In the genomic region with DNA sequence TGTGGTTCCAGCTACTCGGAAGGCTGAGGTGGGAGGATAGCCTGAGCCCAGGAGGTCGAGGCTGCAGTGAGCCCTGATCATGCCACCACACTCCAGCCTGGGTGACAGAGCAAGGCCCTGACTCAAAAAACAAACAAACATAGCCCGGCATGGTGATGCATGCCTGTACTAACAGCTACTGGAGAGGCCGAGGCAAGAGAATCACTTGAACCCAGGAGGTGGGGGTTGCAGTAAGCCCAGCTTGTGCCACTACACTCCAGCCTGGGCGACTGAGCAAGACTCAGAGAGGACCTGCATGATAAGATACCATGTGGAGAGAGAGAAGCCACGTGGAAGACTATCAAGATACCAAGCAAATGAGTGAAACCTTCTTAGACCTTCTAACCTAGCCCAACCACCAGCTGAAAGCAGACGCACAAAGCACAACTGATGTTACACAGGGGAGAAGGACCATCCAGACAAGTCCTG, we compare ENCODE assay signal across 16 cellular contexts. TPM values are rescaled to one million over a fixed set of nuclear protein-coding genes. Genes with fewer than 3 reads are reported as not detected.
DNase-seq lines count a peak whose midpoint lies in the region; ATAC-seq, FAIRE-seq and TF ChIP-seq lines count a peak whose summit lies in the region.
"Had no signal": no experiment of that assay in that cellular context is flagged by ENCODE, and none has a peak within 500 bp of the region (broad histone marks: within the 10 kb centered on the region; RNA-seq: fewer than 3 reads in every experiment).

No MANE protein-coding gene starts in this region.

- H3K27me3 ChIP-seq in DND-41 (ENCODE audit: insufficient read depth, low read length, poor library complexity), result no peaks in the 10 kb centered on the region
- H3K27me3 ChIP-seq in MG63, result no peaks in the 10 kb centered on the region
- H3K27me3 ChIP-seq in K562 (ENCODE audit: control insufficient read depth in 2 of 2, insufficient read depth in 2 of 2, low read length in 2 of 2), result no peaks in the 10 kb centered on the region
- H3K27me3 ChIP-seq in left lung, result no peaks in the 10 kb centered on the region
- H3K27me3 ChIP-seq in Karpas-422 (ENCODE audit: low read length), result no peaks in the 10 kb centered on the region
- H3K27me3 ChIP-seq: BE2C, right lobe of liver had no signal

- H3K36me3 ChIP-seq in DND-41 (ENCODE audit: insufficient read depth, low read length) (peaks cover 6% of the 10 kb centered on the region; the same call in 1 of the 2 replicates), MG63 (no peaks in the 10 kb centered on the region), K562 (ENCODE audit: control insufficient read depth, insufficient read depth, low read length) (no peaks in the 10 kb centered on the region), left lung (no peaks in the 10 kb centered on the region), Karpas-422 (ENCODE audit: insufficient read depth, low read length) (no peaks in the 10 kb centered on the region)
- H3K36me3 ChIP-seq: BE2C, right lobe of liver had no signal

- H3K4me2 ChIP-seq in DND-41 (ENCODE audit: insufficient read depth, low read length) (peak overlapping the region; percentile 37), K562 (ENCODE audit: insufficient read depth, low read length) (peak overlapping the region; percentile 43), Karpas-422 (ENCODE audit: low read depth, low read length, poor library complexity, severe bottlenecking) (no peak overlapping the region)

- H3K27ac ChIP-seq in DND-41 (ENCODE audit: low read length) (peak overlapping the region; percentile 60), K562 (ENCODE audit: extremely low read depth, low read depth, low read length) (peak overlapping the region; percentile 50; the same call in 2 of the 3 replicates), left lung (peak overlapping the region in 1 of 2 donors; percentile 1), Karpas-422 (ENCODE audit: low read length) (no peak overlapping the region)
- H3K27ac ChIP-seq: right lobe of liver had no signal

- ATAC-seq in DND-41 (ENCODE audit: insufficient read depth, low read depth), result no peak
- peak; percentile 56 for ATAC-seq in K562
- ATAC-seq in left lung, result peak; percentile 54
- ATAC-seq in GM21515 (IDR thresholded peaks at IDR 0.05; ENCODE audit: unreplicated experiment), result no peak
- no peak for ATAC-seq in activated T-cell treated with anti-CD3 and anti-CD28 coated beads, Interleukin-2, amount 50 U/mL, for 72 hours (replicated peaks in 1 of 2)

- WGBS in K562 (ENCODE audit: insufficient coverage, low coverage, missing lambda C conversion rate), result 7% methylated on average over 7 of the region's 7 CpGs

- POLR2A ChIA-PET in K562 (lab: Yijun Ruan, JAX), result interaction anchor here (0.6 to 1.9 kb wide), 5 partner anchors 8 to 589 kb away, joined by 3 to 7 read pairs (median 4); no protein-coding TSS in a partner anchor

- H3K79me2 ChIP-seq in DND-41 (ENCODE audit: insufficient read depth, low read length) (peaks cover 89% of the 10 kb centered on the region), K562 (ENCODE audit: control insufficient read depth, insufficient read depth, low read length) (peaks cover 88% of the 10 kb centered on the region), Karpas-422 (ENCODE audit: low read length) (peaks cover 94% of the 10 kb centered on the region)

- H2AFZ ChIP-seq in DND-41 (ENCODE audit: low read depth, low read length) (no peak overlapping the region), K562 (ENCODE audit: low read depth, low read length) (peak overlapping the region; percentile 60), Karpas-422 (ENCODE audit: low read length) (no peak overlapping the region)

- TF ChIP-seq CTCF in DND-41 (IDR thresholded peaks at IDR 0.05; ENCODE audit: borderline replicate concordance, extremely low read depth, low read length, poor library complexity, severe bottlenecking) (no peak), K562 (IDR thresholded peaks at IDR 0.05 in 2 of 3, conservative IDR thresholded peaks at IDR 0.05 in 1 of 3; ENCODE audit: insufficient read depth in 2 of 3, low read depth in 1 of 3, low read length in 3 of 3) (no peak), left lung (IDR thresholded peaks at IDR 0.05) (no peak)

- TF ChIP-seq RAD21 in K562 (CRISPR knock-in tag; conservative IDR thresholded peaks at IDR 0.05 in 1 of 2, IDR thresholded peaks at IDR 0.05 in 1 of 2), result no peak

- H4K20me1 ChIP-seq in DND-41 (ENCODE audit: insufficient read depth, low read length) (no peaks in the 10 kb centered on the region), K562 (replicated peaks; ENCODE audit: control insufficient read depth, insufficient read depth, low read length) (no peaks in the 10 kb centered on the region), Karpas-422 (ENCODE audit: insufficient read depth, low read depth, low read length) (peaks cover 6% of the 10 kb centered on the region; the same call in 1 of the 2 replicates)

- H3K9me3 ChIP-seq in DND-41 (ENCODE audit: insufficient read depth, low read length, severe bottlenecking) (no peaks in the 10 kb centered on the region), MG63 (no peaks in the 10 kb centered on the region), K562 (replicated peaks; ENCODE audit: control insufficient read depth, insufficient read depth, low read depth, low read length) (no peaks in the 10 kb centered on the region), left lung (no peaks in the 10 kb centered on the region), Karpas-422 (ENCODE audit: low read length) (no peaks in the 10 kb centered on the region)
- H3K9me3 ChIP-seq: BE2C, right lobe of liver had no signal

- no peak for TF ChIP-seq POLR2A in K562 (conservative IDR thresholded peaks at IDR 0.05)

- no peaks in the 10 kb centered on the region for H3K9me1 ChIP-seq in K562 (ENCODE audit: control insufficient read depth, insufficient read depth, low read length)

- in situ Hi-C loops in K562 (cut with MboI), result no loop called here

- H3K9me3 Mint-ChIP-seq in activated T-cell treated with anti-CD3 and anti-CD28 coated beads, Interleukin-2, amount 50 U/mL, for 72 hours, result no peaks in the 10 kb centered on the region
- H3K9me3 Mint-ChIP-seq: activated CD4-positive, alpha-beta memory T cell treated with anti-CD3 and anti-CD28 coated beads for 36 hours had no signal

- H3K4me3 Mint-ChIP-seq in activated T-cell treated with anti-CD3 and anti-CD28 coated beads, Interleukin-2, amount 50 U/mL, for 72 hours, result no peak overlapping the region
- H3K4me3 Mint-ChIP-seq: activated CD4-positive, alpha-beta memory T cell treated with anti-CD3 and anti-CD28 coated beads for 36 hours had no signal

- peaks cover 94% of the 10 kb centered on the region for H3K4me1 ChIP-seq in DND-41 (ENCODE audit: insufficient read depth, low read length)
- peaks cover 25 to 52% of the 10 kb centered on the region in 2 experiments for H3K4me1 ChIP-seq in K562 (replicated peaks in 1 of 2; ENCODE audit: control insufficient read depth in 2 of 2, insufficient read depth in 2 of 2, low read length in 2 of 2)
- peaks cover 30 to 65% of the 10 kb centered on the region in 2 donors for H3K4me1 ChIP-seq in left lung
- H3K4me1 ChIP-seq in Karpas-422 (ENCODE audit: low read length), result peaks cover 45% of the 10 kb centered on the region
- H3K4me1 ChIP-seq: BE2C had no signal

- CTCF ChIA-PET in K562 (lab: Yijun Ruan, JAX; ENCODE audit: low intra/inter-chr PET ratio), result no interaction called here

- TF ChIP-seq EP300 in K562 (IDR thresholded peaks at IDR 0.05; ENCODE audit: low read length), result no peak

- H3K36me3 Mint-ChIP-seq in activated T-cell treated with anti-CD3 and anti-CD28 coated beads, Interleukin-2, amount 50 U/mL, for 72 hours (ENCODE audit: insufficient read depth in 2 of 2), result peaks cover 0 to 3% of the 10 kb centered on the region in 2 donors
- H3K36me3 Mint-ChIP-seq: activated CD4-positive, alpha-beta memory T cell treated with anti-CD3 and anti-CD28 coated beads for 36 hours had no signal

- intact Hi-C loops in K562 (cut with micrococcal nuclease), result loop anchor here (5.0 kb wide), 1 partner anchor 35 kb away; a partner anchor contains a TSS
- intact Hi-C loops in left lung (cut with DNase I), result no loop called here

- H3K4me1 Mint-ChIP-seq in activated T-cell treated with anti-CD3 and anti-CD28 coated beads, Interleukin-2, amount 50 U/mL, for 72 hours (ENCODE audit: low read depth), result peaks cover 86% of the 10 kb centered on the region

- H3K9me2 ChIP-seq in Karpas-422 (replicated peaks; ENCODE audit: insufficient read depth, low read length), result no peaks in the 10 kb centered on the region

- BruUV-seq in K562 (replicated peaks; lab: Mats Ljungman, UMichigan), result no TSS peak

- FAIRE-seq in K562 (lab: Jason Lieb, UNC), result peak; percentile 58
- FAIRE-seq: colon had no signal

- no peak overlapping the region for H3K27ac Mint-ChIP-seq in activated T-cell treated with anti-CD3 and anti-CD28 coated beads, Interleukin-2, amount 50 U/mL, for 72 hours
- H3K27ac Mint-ChIP-seq: activated CD4-positive, alpha-beta memory T cell treated with anti-CD3 and anti-CD28 coated beads for 36 hours had no signal

- H3K27me3 Mint-ChIP-seq in activated T-cell treated with anti-CD3 and anti-CD28 coated beads, Interleukin-2, amount 50 U/mL, for 72 hours (ENCODE audit: low read depth), result no peaks in the 10 kb centered on the region
- H3K27me3 Mint-ChIP-seq: activated CD4-positive, alpha-beta memory T cell treated with anti-CD3 and anti-CD28 coated beads for 36 hours had no signal

- H3K4me3 ChIP-seq in DND-41 (ENCODE audit: low read depth in 1 of 2, low read length in 2 of 2) (no peak overlapping the region), MG63 (no peak overlapping the region), K562 (no peak overlapping the region), left lung (no peak overlapping the region), Karpas-422 (ENCODE audit: low read length) (no peak overlapping the region)
- H3K4me3 ChIP-seq: right lobe of liver had no signal

- peak overlapping the region; percentile 3 for H3K9ac ChIP-seq in DND-41 (ENCODE audit: low read depth, low read length)
- H3K9ac ChIP-seq in K562 (ENCODE audit: insufficient read depth in 1 of 2, low read depth in 2 of 2, low read length in 2 of 2), result peak overlapping the region; percentile 29 to 74
- H3K9ac ChIP-seq in Karpas-422 (ENCODE audit: low read length), result no peak overlapping the region

- DNase-seq in DND-41 (no peak), MG63 (peak; percentile 70), K562 (ENCODE audit: extremely low read depth in 1 of 4, low spot score in 3 of 4) (peak in 2 of 4 experiments; percentile 34 to 66), left lung (peak in 1 of 2 donors; percentile 48), Karpas-422 (no peak)
- no peak for DNase-seq in activated T-cell treated with anti-CD3 and anti-CD28 coated beads, Interleukin-2, amount 50 U/mL, for 72 hours
- DNase-seq in activated T-cell treated with anti-CD3 and anti-CD28 coated beads, Interleukin-2, amount 50 U/mL, for 48 hours, result no peak
- DNase-seq: activated CD4-positive, alpha-beta memory T cell treated with anti-CD3 and anti-CD28 coated beads for 36 hours; activated naive CD4-positive, alpha-beta T cell; BE2C; GF-D8; islet precursor cell; NCI-H1694 treated with DMSO at 0.1 percent for 48 hours had no signal

RNA-seq across cellular contexts. Expression of a gene that starts 36.1 kb away (rescaled TPM):
- 17.0 and 17.7 TPM in 2 replicates for total RNA-seq in MG63 (2014; rRNA removed; shearing (Covaris generic); ENCODE audit: low replicate concordance)
- 101 and 115 TPM in 2 replicates for total RNA-seq in K562 (2011; cell fraction: chromatin; rRNA removed; ENCODE audit: low replicate concordance)
- total RNA-seq in K562 (2011; cell fraction: nucleolus; rRNA removed), result 57.9 and 61.2 TPM in 2 replicates
- total RNA-seq in K562 (2011; cell fraction: nucleoplasm; rRNA removed), result 63.4 and 66.6 TPM in 2 replicates
- 20.4 and 21.0 TPM in 2 replicates for total RNA-seq in K562 (2014; rRNA removed)
- 10.1 and 13.4 TPM in 2 replicates for total RNA-seq in K562 (2014; rRNA removed; fragmentation: Illumina TruSeq; extraction: Trizol)
- total RNA-seq in K562 (2015; rRNA removed; fragmentation: Illumina TruSeq; extraction: Trizol), result 13.0 and 13.1 TPM in 2 replicates
- total RNA-seq in K562 (2021), result 24.5 and 27.9 TPM in 2 replicates
- polyA plus RNA-seq in K562 (2011; rRNA removed), result 6.6 and 9.8 TPM in 2 replicates
- polyA plus RNA-seq in K562 (2011; cell fraction: cytosol; rRNA removed), result 8.8 and 11.9 TPM in 2 replicates
- 19.4 and 22.2 TPM in 2 replicates for polyA plus RNA-seq in K562 (2011; cell fraction: nucleus; rRNA removed)
- 16.0 and 22.2 TPM in 2 replicates for polyA plus RNA-seq in K562 (2012)
- polyA plus RNA-seq in K562 (2014; fragmentation: Illumina TruSeq; extraction: Trizol), result 12.5 and 13.0 TPM in 2 replicates
- polyA plus RNA-seq in K562 (2014; fragmentation: Nextera tagmentation; extraction: Ambion mirVana), result under 1 TPM; 0.15 to 0.39 TPM
- 8.9 and 9.9 TPM in 2 replicates for polyA plus RNA-seq in K562 (2014; rRNA removed)
- 26.5 and 28.3 TPM in 2 replicates for polyA minus RNA-seq in K562 (2011; rRNA and poly(A)+ RNA removed)
- polyA minus RNA-seq in K562 (2011; cell fraction: cytosol; rRNA and poly(A)+ RNA removed), result 20.2 and 25.0 TPM in 2 replicates
- polyA minus RNA-seq in K562 (2011; cell fraction: nucleus; rRNA and poly(A)+ RNA removed), result 28.8 and 48.7 TPM in 2 replicates
- 10 to 100 TPM; 27.2 to 28.2 TPM for total RNA-seq in left lung
- total RNA-seq in Karpas-422 (2014; rRNA removed; shearing (Covaris generic); ENCODE audit: low replicate concordance), result 26.2 and 30.3 TPM in 2 replicates
- 10 to 100 TPM; 32.2 to 35.2 TPM for total RNA-seq in activated T-cell treated with anti-CD3 and anti-CD28 coated beads, Interleukin-2, amount 50 U/mL, for 72 hours

RNA-seq across cellular contexts. Expression of a gene that starts 59.3 kb away (rescaled TPM):
- 4.0 and 4.5 TPM in 2 replicates for total RNA-seq in MG63 (2014; rRNA removed; shearing (Covaris generic); ENCODE audit: low replicate concordance)
- total RNA-seq in K562 (2011; cell fraction: chromatin; rRNA removed; ENCODE audit: low replicate concordance), result 7.3 and 8.5 TPM in 2 replicates
- 6.8 and 8.2 TPM in 2 replicates for total RNA-seq in K562 (2011; cell fraction: nucleolus; rRNA removed)
- total RNA-seq in K562 (2011; cell fraction: nucleoplasm; rRNA removed), result 6.0 and 6.3 TPM in 2 replicates
- 4.1 and 4.3 TPM in 2 replicates for total RNA-seq in K562 (2014; rRNA removed)
- total RNA-seq in K562 (2014; rRNA removed; fragmentation: Illumina TruSeq; extraction: Trizol), result 5.6 and 6.0 TPM in 2 replicates
- total RNA-seq in K562 (2015; rRNA removed; fragmentation: Illumina TruSeq; extraction: Trizol), result 4.9 and 6.9 TPM in 2 replicates
- total RNA-seq in K562 (2021), result 5.5 and 5.8 TPM in 2 replicates
- 4.7 and 5.5 TPM in 2 replicates for polyA plus RNA-seq in K562 (2011; rRNA removed)
- polyA plus RNA-seq in K562 (2011; cell fraction: cytosol; rRNA removed), result 4.9 and 5.5 TPM in 2 replicates
- polyA plus RNA-seq in K562 (2011; cell fraction: nucleus; rRNA removed), result 3.5 and 4.0 TPM in 2 replicates
- 5.9 and 6.1 TPM in 2 replicates for polyA plus RNA-seq in K562 (2012)
- 5.3 and 6.0 TPM in 2 replicates for polyA plus RNA-seq in K562 (2014; fragmentation: Illumina TruSeq; extraction: Trizol)
- polyA plus RNA-seq in K562 (2014; fragmentation: Nextera tagmentation; extraction: Ambion mirVana), result 1 to 10 TPM; 6.0 to 8.4 TPM
- 3.5 and 6.1 TPM in 2 replicates for polyA plus RNA-seq in K562 (2014; rRNA removed)
- 6.3 and 6.9 TPM in 2 replicates for polyA minus RNA-seq in K562 (2011; rRNA and poly(A)+ RNA removed)
- polyA minus RNA-seq in K562 (2011; cell fraction: cytosol; rRNA and poly(A)+ RNA removed), result 2.4 and 3.1 TPM in 2 replicates
- 2.4 and 3.6 TPM in 2 replicates for polyA minus RNA-seq in K562 (2011; cell fraction: nucleus; rRNA and poly(A)+ RNA removed)
- 1 to 10 TPM; 4.5 to 5.0 TPM for total RNA-seq in left lung
- 3.8 and 4.0 TPM in 2 replicates for total RNA-seq in Karpas-422 (2014; rRNA removed; shearing (Covaris generic); ENCODE audit: low replicate concordance)
- total RNA-seq in activated T-cell treated with anti-CD3 and anti-CD28 coated beads, Interleukin-2, amount 50 U/mL, for 72 hours, result 1 to 10 TPM; 4.2 to 7.3 TPM

RNA-seq across cellular contexts. Expression of a gene that starts 59.6 kb away (rescaled TPM):
- 41.2 and 48.0 TPM in 2 replicates for total RNA-seq in MG63 (2014; rRNA removed; shearing (Covaris generic); ENCODE audit: low replicate concordance)
- 112 and 117 TPM in 2 replicates for total RNA-seq in K562 (2011; cell fraction: chromatin; rRNA removed; ENCODE audit: low replicate concordance)
- 77.5 and 112 TPM in 2 replicates for total RNA-seq in K562 (2011; cell fraction: nucleolus; rRNA removed)
- 88.6 and 94.3 TPM in 2 replicates for total RNA-seq in K562 (2011; cell fraction: nucleoplasm; rRNA removed)
- total RNA-seq in K562 (2014; rRNA removed), result 46.6 and 54.4 TPM in 2 replicates
- 26.0 and 27.2 TPM in 2 replicates for total RNA-seq in K562 (2014; rRNA removed; fragmentation: Illumina TruSeq; extraction: Trizol)
- total RNA-seq in K562 (2015; rRNA removed; fragmentation: Illumina TruSeq; extraction: Trizol), result 23.3 and 24.5 TPM in 2 replicates
- 52.2 and 61.5 TPM in 2 replicates for total RNA-seq in K562 (2021)
- 56.9 and 66.1 TPM in 2 replicates for polyA plus RNA-seq in K562 (2011; rRNA removed)
- polyA plus RNA-seq in K562 (2011; cell fraction: cytosol; rRNA removed), result 72.0 and 89.0 TPM in 2 replicates
- 128 and 150 TPM in 2 replicates for polyA plus RNA-seq in K562 (2011; cell fraction: nucleus; rRNA removed)
- 33.0 and 68.6 TPM in 2 replicates for polyA plus RNA-seq in K562 (2012)
- 36.5 and 38.1 TPM in 2 replicates for polyA plus RNA-seq in K562 (2014; fragmentation: Illumina TruSeq; extraction: Trizol)
- polyA plus RNA-seq in K562 (2014; fragmentation: Nextera tagmentation; extraction: Ambion mirVana), result 10 to 100 TPM; 13.1 to 15.6 TPM
- 49.5 and 58.8 TPM in 2 replicates for polyA plus RNA-seq in K562 (2014; rRNA removed)
- polyA minus RNA-seq in K562 (2011; rRNA and poly(A)+ RNA removed), result 48.2 and 57.6 TPM in 2 replicates
- polyA minus RNA-seq in K562 (2011; cell fraction: cytosol; rRNA and poly(A)+ RNA removed), result 28.3 and 42.0 TPM in 2 replicates
- polyA minus RNA-seq in K562 (2011; cell fraction: nucleus; rRNA and poly(A)+ RNA removed), result 36.8 and 48.7 TPM in 2 replicates
- 10 to 100 TPM; 54.5 to 55.4 TPM for total RNA-seq in left lung
- total RNA-seq in Karpas-422 (2014; rRNA removed; shearing (Covaris generic); ENCODE audit: low replicate concordance), result 77.4 and 79.2 TPM in 2 replicates
- 10 to 100 TPM; 75.6 to 77.7 TPM for total RNA-seq in activated T-cell treated with anti-CD3 and anti-CD28 coated beads, Interleukin-2, amount 50 U/mL, for 72 hours

Comparison
In these comparisons a context has a peak if more than half of its experiments do, and no peak if none do; other contexts are left out.
1. ATAC-seq: peak in K562 (single experiment) and left lung (single experiment); none in DND-41 (single experiment), GM21515 (single experiment) and activated T-cell treated with anti-CD3 and anti-CD28 coated beads, Interleukin-2, amount 50 U/mL, for 72 hours (0 of 2).